17 cellular contexts compared by ENCODE assay signal in the genomic region with DNA sequence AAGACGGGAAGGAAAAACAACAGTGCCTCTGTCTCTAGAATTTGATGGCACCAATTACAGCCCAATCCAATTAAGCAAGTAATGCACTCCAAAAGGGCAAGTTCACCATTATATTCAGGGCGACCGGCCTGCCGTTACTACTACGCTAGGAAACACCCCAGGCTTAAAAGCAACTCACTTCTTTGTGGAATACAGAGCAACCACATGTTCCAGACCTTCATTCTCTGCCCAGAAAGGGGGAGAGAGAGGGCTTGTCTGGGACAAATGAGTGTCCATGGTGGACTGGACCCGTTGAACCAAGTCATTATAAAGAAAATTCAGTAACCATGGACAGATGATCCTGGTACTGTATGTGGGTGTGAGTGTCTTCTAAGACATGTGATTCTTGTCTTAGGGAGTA. TPM values are rescaled to one million over a fixed set of nuclear protein-coding genes. Genes with fewer than 3 reads are reported as not detected.
DNase-seq lines count a peak whose midpoint lies in the region; TF ChIP-seq lines count a peak whose summit lies in the region.
"Had no signal": no experiment of that assay in that cellular context is flagged by ENCODE, and none has a peak within 500 bp of the region (broad histone marks: within the 10 kb centered on the region; RNA-seq: fewer than 3 reads in every experiment).

No MANE protein-coding gene starts in this region.

- H3K9me3 ChIP-seq in iPS-18a (ENCODE audit: control insufficient read depth, low read depth, low read length) = no peaks in the 10 kb centered on the region

- H3K27me3 ChIP-seq in H7 (ENCODE audit: control insufficient read depth, insufficient read depth, low read length) (peaks cover 17% of the 10 kb centered on the region), iPS-18a (ENCODE audit: control insufficient read depth, insufficient read depth, low read length) (peaks cover 28% of the 10 kb centered on the region)
- H3K27me3 ChIP-seq: brain microvascular endothelial cell had no signal

- no peak overlapping the region for H3K9ac ChIP-seq in iPS-18a (ENCODE audit: low read length)

- H3K4me3 ChIP-seq in H7 (ENCODE audit: insufficient read depth, low read depth, low read length) (peak overlapping the region; percentile 77), cardiac fibroblast (replicated peaks in 1 of 2; ENCODE audit: low read depth in 2 of 2, low read length in 2 of 2) (peak overlapping the region; percentile 80 to 88), iPS-18a (ENCODE audit: low read length) (peak overlapping the region; percentile 92), retinal pigment epithelial cell (ENCODE audit: low read length) (peak overlapping the region; percentile 74)

- peaks cover 8% of the 10 kb centered on the region for H3K4me1 ChIP-seq in iPS-18a (ENCODE audit: control insufficient read depth, low read depth, low read length)

- no peak overlapping the region for H3K27ac ChIP-seq in iPS-18a (ENCODE audit: low read length)
- H3K27ac ChIP-seq: brain microvascular endothelial cell had no signal

- H3K36me3 ChIP-seq in H7 (replicated peaks; ENCODE audit: control insufficient read depth, insufficient read depth, low read length) = 0 out of 2 replicates have a peak, but pooled peaks cover 1% of the 10 kb centered on the region
- H3K36me3 ChIP-seq in iPS-18a (ENCODE audit: control insufficient read depth, low read depth, low read length) = no peaks in the 10 kb centered on the region
- H3K36me3 ChIP-seq: brain microvascular endothelial cell had no signal

- TF ChIP-seq CTCF in cardiac fibroblast (IDR thresholded peaks at IDR 0.05; ENCODE audit: low read depth, low read length) (no peak), retinal pigment epithelial cell (conservative IDR thresholded peaks at IDR 0.05; ENCODE audit: low read depth, low read length) (no peak)

- peak; percentile 10 for DNase-seq in H7
- DNase-seq in cardiac fibroblast (ENCODE audit: low read depth in 2 of 2) = no peak
- DNase-seq in retinal pigment epithelial cell (ENCODE audit: low read depth) = no peak
- DNase-seq in putamen (ENCODE audit: low spot score) = no peak
- no peak for DNase-seq in RKO (ENCODE audit: low spot score)
- DNase-seq in activated effector memory CD4-positive, alpha-beta T cell treated with anti-CD3 and anti-CD28 coated beads, Interleukin-2, amount 50 U/mL, for 16 hours = no peak
- DNase-seq in NCI-H446 (lab: John Stamatoyannopoulos, UW) = no peak
- DNase-seq: brain microvascular endothelial cell; HCEC 1CT; KG1; NCI-H1436; NCI-H226; PC-3; stimulated activated naive CD8-positive, alpha-beta T cell treated with anti-CD3 and anti-CD28 coated beads, Interleukin-15, Interleukin-2, amounts not matched to agents 100 U/mL and 50 U/mL, for 24 hours had no signal

RNA-seq across cellular contexts. Expression of a gene that starts 1.6 kb away (rescaled TPM):
- 29.7 and 50.6 TPM in 2 replicates for total RNA-seq in H7 (2014; rRNA removed; shearing (Covaris generic))
- total RNA-seq: activated CD8-positive, alpha-beta memory T cell treated with anti-CD3 and anti-CD28 coated beads for 36 hours; natural killer cell treated with Interleukin-12 subunit alpha and Interleukin-12 subunit beta and Interleukin-15 and Interleukin-18, amount 100 ng/mL, for 72 hours had no signal
